Comparison of ENCODE assay signal across 19 cellular contexts in genomic region chr2:40358783-40359182, GRCh38.
DNase-seq lines count a peak whose midpoint lies in the region; ATAC-seq, FAIRE-seq and TF ChIP-seq lines count a peak whose summit lies in the region.
"Had no signal": no experiment of that assay in that cellular context is flagged by ENCODE, and none has a peak within 500 bp of the region (broad histone marks: within the 10 kb centered on the region; RNA-seq: fewer than 3 reads in every experiment).

No MANE protein-coding gene starts in this region.

- intact Hi-C loops in OCI-LY7 (cut with micrococcal nuclease; ENCODE audit: unreplicated experiment), result no loop called here
- intact Hi-C loops in dorsolateral prefrontal cortex (cut with DNase I), result no loop called here

- H3K4me3 Mint-ChIP-seq in activated naive CD8-positive, alpha-beta T cell treated with anti-CD3 and anti-CD28 coated beads, Interleukin-2, amount 50 U/mL, for 24 hours, result no peak overlapping the region
- H3K4me3 Mint-ChIP-seq: CD8-positive, alpha-beta memory T cell had no signal

- DNase-seq in NCI-H2196 (lab: John Stamatoyannopoulos, UW; ENCODE audit: unreplicated experiment) (peak; percentile 14), NCI-H2196 treated with DMSO at 0.1 percent for 48 hours (lab: John Stamatoyannopoulos, UW; ENCODE audit: unreplicated experiment) (no peak), OCI-LY7 (ENCODE audit: low spot score) (peak; percentile 8), dorsolateral prefrontal cortex (peak in 7 of 10 donors; percentile 3 to 58 (median 44)), urothelium cell line (ENCODE audit: low spot score) (peak; percentile 18), NCI-H187 (lab: John Stamatoyannopoulos, UW) (no peak)
- no peak for DNase-seq in activated naive CD8-positive, alpha-beta T cell treated with anti-CD3 and anti-CD28 coated beads, Interleukin-2, amount 50 U/mL, for 24 hours
- DNase-seq: CD8-positive, alpha-beta memory T cell; NCI-H1417 treated with DMSO at 0.1 percent for 48 hours; NCI-H2081 treated with DMSO at 0.1 percent for 48 hours; NCI-H226; NCI-H526; NK-92 treated with Interleukin-12 subunit alpha and Interleukin-12 subunit beta, amount 100 ng/mL, for 24 hours had no signal

- POLR2A ChIA-PET in OCI-LY7 (lab: Charles Lee), result interaction anchor here (1.0 kb wide), 1 partner anchor 34 kb away, joined by 3 read pairs; no protein-coding TSS in a partner anchor

- peak overlapping the region; percentile 57 for H3K4me2 ChIP-seq in OCI-LY7 (ENCODE audit: low read length)
- H3K4me2 ChIP-seq: BLaER1 had no signal

- H3K9me3 Mint-ChIP-seq in activated naive CD8-positive, alpha-beta T cell treated with anti-CD3 and anti-CD28 coated beads, Interleukin-2, amount 50 U/mL, for 24 hours, result no peaks in the 10 kb centered on the region

- H3K4me1 Mint-ChIP-seq in activated naive CD8-positive, alpha-beta T cell treated with anti-CD3 and anti-CD28 coated beads, Interleukin-2, amount 50 U/mL, for 24 hours, result peaks cover 2% of the 10 kb centered on the region
- H3K4me1 Mint-ChIP-seq: CD8-positive, alpha-beta memory T cell had no signal

- no peaks in the 10 kb centered on the region for H3K9me3 ChIP-seq in OCI-LY7 (ENCODE audit: low read length)
- H3K9me3 ChIP-seq: BLaER1 had no signal

- peaks cover 2% of the 10 kb centered on the region for H3K27me3 Mint-ChIP-seq in activated naive CD8-positive, alpha-beta T cell treated with anti-CD3 and anti-CD28 coated beads, Interleukin-2, amount 50 U/mL, for 24 hours
- H3K27me3 Mint-ChIP-seq: CD8-positive, alpha-beta memory T cell had no signal

- H4K20me1 ChIP-seq in OCI-LY7 (ENCODE audit: insufficient read depth, low read length), result no peaks in the 10 kb centered on the region
- H4K20me1 ChIP-seq: BLaER1 had no signal

- no peaks in the 10 kb centered on the region for H3K36me3 ChIP-seq in OCI-LY7 (ENCODE audit: insufficient read depth, low read length)

- BruUV-seq in OCI-LY7 (replicated peaks; lab: Mats Ljungman, UMichigan), result no TSS peak

- H3K27ac ChIP-seq in OCI-LY7 (ENCODE audit: low read depth, low read length, poor library complexity, severe bottlenecking) (no peak overlapping the region), dorsolateral prefrontal cortex (peak overlapping the region in 35 of 59 donors; percentile 6 to 75 (median 37))
- H3K27ac ChIP-seq: BLaER1, RWPE1 had no signal

- peak; percentile 74 for FAIRE-seq in urothelium cell line (lab: Jason Lieb, UNC)
- FAIRE-seq: GM12892, K562 had no signal

- H3K4me1 ChIP-seq in OCI-LY7 (ENCODE audit: insufficient read depth, low read length, poor library complexity, severe bottlenecking), result peaks cover 51% of the 10 kb centered on the region

- ATAC-seq in activated naive CD8-positive, alpha-beta T cell treated with anti-CD3 and anti-CD28 coated beads, Interleukin-2, amount 50 U/mL, for 24 hours, result no peak
- no peak for ATAC-seq in GM19035 (IDR thresholded peaks at IDR 0.05; ENCODE audit: unreplicated experiment)
- ATAC-seq: HCT116, K562 had no signal

- CTCF ChIA-PET in OCI-LY7 (lab: Charles Lee; ENCODE audit: unreplicated experiment), result interaction anchor here (0.5 to 0.6 kb wide), 2 partner anchors 72 to 507 kb away, joined by 3 to 4 read pairs; no protein-coding TSS in a partner anchor

- H3K36me3 Mint-ChIP-seq in activated naive CD8-positive, alpha-beta T cell treated with anti-CD3 and anti-CD28 coated beads, Interleukin-2, amount 50 U/mL, for 24 hours (ENCODE audit: low read depth), result no peaks in the 10 kb centered on the region
- H3K36me3 Mint-ChIP-seq: CD8-positive, alpha-beta memory T cell had no signal

- no peaks in the 10 kb centered on the region for H3K27me3 ChIP-seq in dorsolateral prefrontal cortex
- H3K27me3 ChIP-seq: BLaER1 had no signal

- peak overlapping the region; percentile 72; the same call in 1 of the 2 replicates for H2AFZ ChIP-seq in OCI-LY7 (ENCODE audit: low read length)

- H3K4me3 ChIP-seq in OCI-LY7 (ENCODE audit: low read depth, low read length, poor library complexity, severe bottlenecking), result peak overlapping the region; percentile 8
- H3K4me3 ChIP-seq in dorsolateral prefrontal cortex, result peak overlapping the region in 2 of 59 donors; percentile 3 to 5
- H3K4me3 ChIP-seq: BLaER1, K562 had no signal

- H3K9me2 ChIP-seq in OCI-LY7 (ENCODE audit: insufficient read depth, low read length), result no peaks in the 10 kb centered on the region

- TF ChIP-seq CTCF in OCI-LY7 (conservative IDR thresholded peaks at IDR 0.05; ENCODE audit: low read length), result no peak
- TF ChIP-seq CTCF in dorsolateral prefrontal cortex (IDR thresholded peaks at IDR 0.05 in 54 of 56, conservative IDR thresholded peaks at IDR 0.05 in 2 of 56; ENCODE audit: low read depth in 1 of 56, partially characterized antibody in 56 of 56), result no peak

- H3K27ac Mint-ChIP-seq in activated naive CD8-positive, alpha-beta T cell treated with anti-CD3 and anti-CD28 coated beads, Interleukin-2, amount 50 U/mL, for 24 hours, result no peak overlapping the region
- H3K27ac Mint-ChIP-seq: CD8-positive, alpha-beta memory T cell had no signal

- H3K79me2 ChIP-seq in OCI-LY7 (ENCODE audit: insufficient read depth, low read depth, low read length), result no peaks in the 10 kb centered on the region

Comparison
In these comparisons a context has a peak if more than half of its experiments do, and no peak if none do; other contexts are left out.
1. DNase-seq: peak in NCI-H2196 (single experiment), OCI-LY7 (single experiment), dorsolateral prefrontal cortex (7 of 10) and urothelium cell line (single experiment); none in NCI-H2196 treated with DMSO at 0.1 percent for 48 hours (single experiment), activated naive CD8-positive, alpha-beta T cell treated with anti-CD3 and anti-CD28 coated beads, Interleukin-2, amount 50 U/mL, for 24 hours (single experiment) and NCI-H187 (0 of 2).